ENCODE assay signal across 8 cellular contexts in genomic region chr10:31759124-31759798, GRCh38.
A peak's percentile ranks its signal among the peaks of the same experiment; 100 is the strongest.
DNase-seq lines count a peak whose midpoint lies in the region; ATAC-seq and TF ChIP-seq lines count a peak whose summit lies in the region.

No MANE protein-coding gene starts in this region.

- TF ChIP-seq CTCF in adrenal gland (IDR thresholded peaks at IDR 0.05) (no peak), sigmoid colon (IDR thresholded peaks at IDR 0.05) (no peak)

- H3K4me3 ChIP-seq in adrenal gland (peak overlapping the region in 2 of 4 donors; percentile 62 to 69), sigmoid colon (peak overlapping the region; percentile 56 to 96 (median 80))

- H3K9me3 ChIP-seq in adrenal gland (replicated peaks in 1 of 3) (no peaks in the 10 kb centered on the region), sigmoid colon (no peaks in the 10 kb centered on the region)

- WGBS in adrenal gland, 4 donors: 0 to 2% (median 1%) methylated on average over 18 to 36 of the region's 36 CpGs
- 1 to 3% methylated on average over 36 of the region's 36 CpGs for WGBS in sigmoid colon, 2 donors

- TF ChIP-seq EP300 in sigmoid colon (IDR thresholded peaks at IDR 0.05): no peak

- H3K4me1 ChIP-seq in adrenal gland (replicated peaks in 1 of 2) (peaks cover 17 to 45% of the 10 kb centered on the region in 2 donors), sigmoid colon (peaks cover 0 to 55% (median 40%) of the 10 kb centered on the region in 4 donors)

- intact Hi-C loops in adrenal gland (cut with DNase I) (no loop called here), sigmoid colon (cut with DNase I) (loop anchor here (5.0 to 10.0 kb wide), 4 partner anchors 54 to 727 kb away; partner anchors contain the start of genes ZEB1 and ZNF438)

- TF ChIP-seq POLR2A in adrenal gland (IDR thresholded peaks at IDR 0.05) (peak; percentile 16 to 68), sigmoid colon (IDR thresholded peaks at IDR 0.05) (no peak)

- peak; percentile 21 for DNase-seq in activated gamma-delta T cell treated with Interleukin-2 at 50 U/mL for 16 hours
- DNase-seq in activated gamma-delta T cell (lab: John Stamatoyannopoulos, UW): no peak
- DNase-seq in SHP77 treated with DMSO at 0.1 percent for 48 hours (lab: John Stamatoyannopoulos, UW): peak; percentile 10
- peak; percentile 75 to 90 (median 87) for DNase-seq in adrenal gland
- DNase-seq in iPS DF 19.7 (ENCODE audit: low read depth, low spot score): peak; percentile 48
- DNase-seq in sigmoid colon: peak; percentile 76

- H3K36me3 ChIP-seq in adrenal gland (replicated peaks in 1 of 2): no peaks in the 10 kb centered on the region
- no peaks in the 10 kb centered on the region for H3K36me3 ChIP-seq in sigmoid colon

- ATAC-seq in HG02623 (IDR thresholded peaks at IDR 0.05; ENCODE audit: unreplicated experiment) (no peak), GM21360 (IDR thresholded peaks at IDR 0.05; ENCODE audit: unreplicated experiment) (no peak)

- H3K27me3 ChIP-seq in adrenal gland (no peaks in the 10 kb centered on the region), sigmoid colon (no peaks in the 10 kb centered on the region)

- peak overlapping the region; percentile 90 to 97 (median 96) for H3K27ac ChIP-seq in adrenal gland
- H3K27ac ChIP-seq in sigmoid colon: peak overlapping the region; percentile 93 to 99 (median 94)

Comparison
In these comparisons a context has a peak if more than half of its experiments do, and no peak if none do; other contexts are left out.
1. POLR2A ChIP-seq: peak in adrenal gland (2 of 2); none in sigmoid colon (0 of 2).